ENCODE assay signal across 12 cellular contexts in the genomic region with DNA sequence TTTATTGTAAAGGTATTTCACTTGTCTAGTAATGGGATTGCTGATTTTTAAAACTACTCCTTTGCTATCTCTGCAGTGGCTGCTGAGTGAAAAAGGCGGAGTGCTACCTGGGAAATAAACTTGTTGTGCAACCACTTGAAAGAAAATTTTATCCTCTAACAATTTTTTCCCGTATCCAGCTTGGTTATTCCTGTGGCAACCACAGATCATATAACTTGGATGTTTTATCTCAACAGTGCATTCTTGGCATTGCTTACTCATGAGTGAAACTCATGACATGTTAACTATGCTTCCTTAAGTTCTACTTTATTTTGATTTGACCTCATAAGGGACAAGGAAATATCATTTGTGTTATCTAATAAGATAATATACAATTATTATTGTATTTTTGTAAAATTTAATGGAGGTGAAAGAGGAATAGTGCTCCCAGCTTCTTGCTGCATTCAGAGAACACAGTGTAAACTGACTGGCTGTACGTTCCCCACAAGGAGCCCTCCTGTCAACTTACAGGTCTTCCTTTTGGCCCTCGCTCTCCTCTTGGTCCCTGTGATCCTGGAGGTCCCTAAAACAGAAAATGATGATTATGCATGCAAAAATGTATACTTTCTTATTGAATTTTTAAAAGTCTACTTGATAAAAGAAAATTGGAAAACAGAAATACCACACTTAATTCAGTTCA.
DNase-seq lines count a peak whose midpoint lies in the region; ATAC-seq and TF ChIP-seq lines count a peak whose summit lies in the region.
"Had no signal": no experiment of that assay in that cellular context is flagged by ENCODE, and none has a peak within 500 bp of the region (broad histone marks: within the 10 kb centered on the region; RNA-seq: fewer than 3 reads in every experiment).

No MANE protein-coding gene starts in this region.

- H3K4me2 ChIP-seq in Karpas-422 (ENCODE audit: low read depth, low read length, poor library complexity, severe bottlenecking) = no peak overlapping the region

- H2AFZ ChIP-seq in Karpas-422 (ENCODE audit: low read length) = no peak overlapping the region

- H3K4me1 ChIP-seq in subcutaneous abdominal adipose tissue (ENCODE audit: control insufficient read depth in 5 of 5, insufficient read depth in 5 of 5, low read length in 5 of 5) (peaks cover 3 to 30% (median 21%) of the 10 kb centered on the region in 5 donors), Karpas-422 (ENCODE audit: low read length) (no peaks in the 10 kb centered on the region)

- H3K27ac ChIP-seq in subcutaneous abdominal adipose tissue (ENCODE audit: low read depth, low read length) = peak overlapping the region; percentile 14
- H3K27ac ChIP-seq in Karpas-422 (ENCODE audit: low read length) = no peak overlapping the region
- H3K27ac ChIP-seq: dorsolateral prefrontal cortex, HL-60, neutrophil had no signal

- no peaks in the 10 kb centered on the region for H3K79me2 ChIP-seq in Karpas-422 (ENCODE audit: low read length)

- H4K20me1 ChIP-seq in Karpas-422 (ENCODE audit: insufficient read depth, low read depth, low read length) = no peaks in the 10 kb centered on the region

- H3K9me3 ChIP-seq in subcutaneous abdominal adipose tissue (ENCODE audit: control insufficient read depth in 5 of 5, low read length in 5 of 5) (no peaks in the 10 kb centered on the region), Karpas-422 (ENCODE audit: low read length) (no peaks in the 10 kb centered on the region)
- H3K9me3 ChIP-seq: neutrophil had no signal

- peak; percentile 93 for DNase-seq in HCEC 1CT
- peak; percentile 58 for DNase-seq in foreskin melanocyte
- no peak for DNase-seq in mesenteric fat pad (ENCODE audit: low spot score)
- DNase-seq in Karpas-422 = no peak
- DNase-seq: activated T-cell treated with anti-CD3 and anti-CD28 coated beads, Interleukin-2, amount 50 U/mL, for 48 hours; dorsolateral prefrontal cortex; NCI-H1694 treated with DMSO at 0.1 percent for 48 hours had no signal

- no peak overlapping the region for H3K9ac ChIP-seq in subcutaneous abdominal adipose tissue (ENCODE audit: low read length in 5 of 5)
- H3K9ac ChIP-seq in Karpas-422 (ENCODE audit: low read length) = no peak overlapping the region

- H3K9me2 ChIP-seq in Karpas-422 (replicated peaks; ENCODE audit: insufficient read depth, low read length) = no peaks in the 10 kb centered on the region

- H3K36me3 ChIP-seq in subcutaneous abdominal adipose tissue (ENCODE audit: control insufficient read depth in 5 of 5, insufficient read depth in 5 of 5, low read length in 5 of 5) = peaks cover 0 to 12% (median 11%) of the 10 kb centered on the region in 5 donors
- H3K36me3 ChIP-seq in Karpas-422 (ENCODE audit: insufficient read depth, low read length) = no peaks in the 10 kb centered on the region
- H3K36me3 ChIP-seq: neutrophil had no signal

- H3K4me3 ChIP-seq in subcutaneous abdominal adipose tissue (ENCODE audit: low read depth in 1 of 5, low read length in 5 of 5) (no peak overlapping the region), Karpas-422 (ENCODE audit: low read length) (no peak overlapping the region)
- H3K4me3 ChIP-seq: dorsolateral prefrontal cortex had no signal

- H3K27me3 ChIP-seq in subcutaneous abdominal adipose tissue (ENCODE audit: control insufficient read depth in 5 of 5, insufficient read depth in 4 of 5, low read length in 5 of 5) (no peaks in the 10 kb centered on the region), Karpas-422 (ENCODE audit: low read length) (no peaks in the 10 kb centered on the region)
- H3K27me3 ChIP-seq: dorsolateral prefrontal cortex, neutrophil had no signal

- ATAC-seq in SK-N-SH treated with all-trans-retinoic acid at 6 μM for 48 hours (peak; percentile 91), HG02973 (IDR thresholded peaks at IDR 0.05; ENCODE audit: unreplicated experiment) (no peak)

TF ChIP-seq in SK-N-SH treated with all-trans-retinoic acid at 6 μM for 48 hours, 23 proteins besides CTCF, POLR2A, EP300 and RAD21:
- TF ChIP-seq, protein P1, sequence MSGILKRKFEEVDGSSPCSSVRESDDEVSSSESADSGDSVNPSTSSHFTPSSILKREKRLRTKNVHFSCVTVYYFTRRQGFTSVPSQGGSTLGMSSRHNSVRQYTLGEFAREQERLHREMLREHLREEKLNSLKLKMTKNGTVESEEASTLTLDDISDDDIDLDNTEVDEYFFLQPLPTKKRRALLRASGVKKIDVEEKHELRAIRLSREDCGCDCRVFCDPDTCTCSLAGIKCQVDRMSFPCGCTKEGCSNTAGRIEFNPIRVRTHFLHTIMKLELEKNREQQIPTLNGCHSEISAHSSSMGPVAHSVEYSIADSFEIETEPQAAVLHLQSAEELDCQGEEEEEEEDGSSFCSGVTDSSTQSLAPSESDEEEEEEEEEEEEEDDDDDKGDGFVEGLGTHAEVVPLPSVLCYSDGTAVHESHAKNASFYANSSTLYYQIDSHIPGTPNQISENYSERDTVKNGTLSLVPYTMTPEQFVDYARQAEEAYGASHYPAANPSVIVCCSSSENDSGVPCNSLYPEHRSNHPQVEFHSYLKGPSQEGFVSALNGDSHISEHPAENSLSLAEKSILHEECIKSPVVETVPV (CRISPR knock-in tag; IDR thresholded peaks at IDR 0.05) = no peak
- TF ChIP-seq ZFP3 (CRISPR knock-in tag; IDR thresholded peaks at IDR 0.05) = 0 out of 2 replicates have a peak, but pooled peaks have one; percentile 16
- peak; percentile 95 for TF ChIP-seq ISL1 (CRISPR knock-in tag; IDR thresholded peaks at IDR 0.05)
- TF ChIP-seq, protein P2, sequence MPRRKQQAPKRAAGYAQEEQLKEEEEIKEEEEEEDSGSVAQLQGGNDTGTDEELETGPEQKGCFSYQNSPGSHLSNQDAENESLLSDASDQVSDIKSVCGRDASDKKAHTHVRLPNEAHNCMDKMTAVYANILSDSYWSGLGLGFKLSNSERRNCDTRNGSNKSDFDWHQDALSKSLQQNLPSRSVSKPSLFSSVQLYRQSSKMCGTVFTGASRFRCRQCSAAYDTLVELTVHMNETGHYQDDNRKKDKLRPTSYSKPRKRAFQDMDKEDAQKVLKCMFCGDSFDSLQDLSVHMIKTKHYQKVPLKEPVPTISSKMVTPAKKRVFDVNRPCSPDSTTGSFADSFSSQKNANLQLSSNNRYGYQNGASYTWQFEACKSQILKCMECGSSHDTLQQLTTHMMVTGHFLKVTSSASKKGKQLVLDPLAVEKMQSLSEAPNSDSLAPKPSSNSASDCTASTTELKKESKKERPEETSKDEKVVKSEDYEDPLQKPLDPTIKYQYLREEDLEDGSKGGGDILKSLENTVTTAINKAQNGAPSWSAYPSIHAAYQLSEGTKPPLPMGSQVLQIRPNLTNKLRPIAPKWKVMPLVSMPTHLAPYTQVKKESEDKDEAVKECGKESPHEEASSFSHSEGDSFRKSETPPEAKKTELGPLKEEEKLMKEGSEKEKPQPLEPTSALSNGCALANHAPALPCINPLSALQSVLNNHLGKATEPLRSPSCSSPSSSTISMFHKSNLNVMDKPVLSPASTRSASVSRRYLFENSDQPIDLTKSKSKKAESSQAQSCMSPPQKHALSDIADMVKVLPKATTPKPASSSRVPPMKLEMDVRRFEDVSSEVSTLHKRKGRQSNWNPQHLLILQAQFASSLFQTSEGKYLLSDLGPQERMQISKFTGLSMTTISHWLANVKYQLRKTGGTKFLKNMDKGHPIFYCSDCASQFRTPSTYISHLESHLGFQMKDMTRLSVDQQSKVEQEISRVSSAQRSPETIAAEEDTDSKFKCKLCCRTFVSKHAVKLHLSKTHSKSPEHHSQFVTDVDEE (CRISPR knock-in tag; IDR thresholded peaks at IDR 0.05) = no peak
- TF ChIP-seq, protein P3, sequence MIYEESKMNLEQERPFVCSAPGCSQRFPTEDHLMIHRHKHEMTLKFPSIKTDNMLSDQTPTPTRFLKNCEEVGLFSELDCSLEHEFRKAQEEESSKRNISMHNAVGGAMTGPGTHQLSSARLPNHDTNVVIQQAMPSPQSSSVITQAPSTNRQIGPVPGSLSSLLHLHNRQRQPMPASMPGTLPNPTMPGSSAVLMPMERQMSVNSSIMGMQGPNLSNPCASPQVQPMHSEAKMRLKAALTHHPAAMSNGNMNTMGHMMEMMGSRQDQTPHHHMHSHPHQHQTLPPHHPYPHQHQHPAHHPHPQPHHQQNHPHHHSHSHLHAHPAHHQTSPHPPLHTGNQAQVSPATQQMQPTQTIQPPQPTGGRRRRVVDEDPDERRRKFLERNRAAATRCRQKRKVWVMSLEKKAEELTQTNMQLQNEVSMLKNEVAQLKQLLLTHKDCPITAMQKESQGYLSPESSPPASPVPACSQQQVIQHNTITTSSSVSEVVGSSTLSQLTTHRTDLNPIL (CRISPR knock-in tag; IDR thresholded peaks at IDR 0.05; ENCODE audit: low read depth) = peak; percentile 73; the same call in 1 of the 2 replicates
- no peak for TF ChIP-seq SNAI2 (CRISPR knock-in tag; IDR thresholded peaks at IDR 0.05)
- TF ChIP-seq ZNF565 (CRISPR knock-in tag; conservative IDR thresholded peaks at IDR 0.05; ENCODE audit: low read depth) = no peak
- TF ChIP-seq ZC3H10 (CRISPR knock-in tag; IDR thresholded peaks at IDR 0.05) = no peak
- no peak for TF ChIP-seq OSR1 (CRISPR knock-in tag; IDR thresholded peaks at IDR 0.05)
- peak; percentile 41; the same call in 1 of the 2 replicates for TF ChIP-seq TOX (CRISPR knock-in tag; IDR thresholded peaks at IDR 0.05; ENCODE audit: borderline replicate concordance)
- TF ChIP-seq ZFP30 (CRISPR knock-in tag; IDR thresholded peaks at IDR 0.05) = no peak

Comparison
In these comparisons a context has a peak if more than half of its experiments do, and no peak if none do; other contexts are left out.
1. DNase-seq: peak in HCEC 1CT (single experiment) and foreskin melanocyte (single experiment); none in mesenteric fat pad (single experiment) and Karpas-422 (single experiment).